1 cellular context compared by ENCODE assay signal in the genomic region with DNA sequence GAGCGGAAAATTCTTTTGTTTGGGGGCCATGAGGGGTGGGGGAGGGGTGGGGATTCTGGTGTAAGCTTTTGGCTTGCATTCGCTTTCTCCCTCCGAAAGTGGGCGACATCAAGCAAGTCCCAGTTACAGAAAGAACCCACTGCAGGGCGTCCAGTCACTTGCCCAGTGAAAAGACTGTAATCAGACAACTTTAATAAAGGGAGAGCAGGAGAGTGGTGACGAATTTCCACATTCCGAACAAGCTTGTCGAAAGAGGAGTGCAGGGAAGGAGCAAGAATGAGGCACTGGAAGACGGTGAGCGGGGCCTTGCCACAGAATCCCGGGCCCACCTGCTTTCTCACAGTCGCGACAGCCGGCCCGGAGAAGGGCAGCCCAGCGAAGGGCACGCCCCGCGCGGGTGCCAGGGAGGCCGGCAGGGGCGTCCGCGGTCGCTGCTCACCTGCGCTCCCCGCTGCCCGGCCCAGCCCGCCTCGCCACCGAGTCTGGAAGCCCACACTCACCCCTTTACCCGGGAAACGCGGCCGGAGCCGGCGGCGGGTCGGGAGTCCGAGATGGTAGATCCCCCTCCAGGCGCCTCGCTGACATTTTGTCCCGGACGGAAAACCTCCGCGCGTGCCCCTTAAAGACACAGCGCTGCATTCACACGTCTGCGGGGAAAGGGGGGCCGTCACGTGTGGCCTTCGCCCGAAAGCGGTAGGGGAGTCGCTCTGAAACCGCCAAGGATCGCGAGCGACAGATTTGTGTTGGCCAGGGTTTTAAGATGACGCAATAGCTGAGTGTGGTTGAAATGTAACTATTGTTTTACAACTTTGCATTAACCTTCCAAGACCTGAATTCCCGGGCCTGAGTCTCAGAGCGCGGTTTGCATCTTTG.
TF ChIP-seq lines count a peak whose summit lies in the region.

A gene with protein sequence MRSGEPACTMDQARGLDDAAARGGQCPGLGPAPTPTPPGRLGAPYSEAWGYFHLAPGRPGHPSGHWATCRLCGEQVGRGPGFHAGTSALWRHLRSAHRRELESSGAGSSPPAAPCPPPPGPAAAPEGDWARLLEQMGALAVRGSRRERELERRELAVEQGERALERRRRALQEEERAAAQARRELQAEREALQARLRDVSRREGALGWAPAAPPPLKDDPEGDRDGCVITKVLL (minus strand): TSS at position 675 of the 873 bp plus-strand sequence. CDS start 9,407 bp downstream, outside the sequence.

TF ChIP-seq in HepG2, 621 proteins besides CTCF, POLR2A, EP300 and RAD21 (continued from another document and continues in another):
- TF ChIP-seq, protein P1, sequence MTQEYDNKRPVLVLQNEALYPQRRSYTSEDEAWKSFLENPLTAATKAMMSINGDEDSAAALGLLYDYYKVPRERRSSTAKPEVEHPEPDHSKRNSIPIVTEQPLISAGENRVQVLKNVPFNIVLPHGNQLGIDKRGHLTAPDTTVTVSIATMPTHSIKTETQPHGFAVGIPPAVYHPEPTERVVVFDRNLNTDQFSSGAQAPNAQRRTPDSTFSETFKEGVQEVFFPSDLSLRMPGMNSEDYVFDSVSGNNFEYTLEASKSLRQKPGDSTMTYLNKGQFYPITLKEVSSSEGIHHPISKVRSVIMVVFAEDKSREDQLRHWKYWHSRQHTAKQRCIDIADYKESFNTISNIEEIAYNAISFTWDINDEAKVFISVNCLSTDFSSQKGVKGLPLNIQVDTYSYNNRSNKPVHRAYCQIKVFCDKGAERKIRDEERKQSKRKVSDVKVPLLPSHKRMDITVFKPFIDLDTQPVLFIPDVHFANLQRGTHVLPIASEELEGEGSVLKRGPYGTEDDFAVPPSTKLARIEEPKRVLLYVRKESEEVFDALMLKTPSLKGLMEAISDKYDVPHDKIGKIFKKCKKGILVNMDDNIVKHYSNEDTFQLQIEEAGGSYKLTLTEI (CRISPR knock-in tag; conservative IDR thresholded peaks at IDR 0.05), result no peak
- TF ChIP-seq, protein P2, sequence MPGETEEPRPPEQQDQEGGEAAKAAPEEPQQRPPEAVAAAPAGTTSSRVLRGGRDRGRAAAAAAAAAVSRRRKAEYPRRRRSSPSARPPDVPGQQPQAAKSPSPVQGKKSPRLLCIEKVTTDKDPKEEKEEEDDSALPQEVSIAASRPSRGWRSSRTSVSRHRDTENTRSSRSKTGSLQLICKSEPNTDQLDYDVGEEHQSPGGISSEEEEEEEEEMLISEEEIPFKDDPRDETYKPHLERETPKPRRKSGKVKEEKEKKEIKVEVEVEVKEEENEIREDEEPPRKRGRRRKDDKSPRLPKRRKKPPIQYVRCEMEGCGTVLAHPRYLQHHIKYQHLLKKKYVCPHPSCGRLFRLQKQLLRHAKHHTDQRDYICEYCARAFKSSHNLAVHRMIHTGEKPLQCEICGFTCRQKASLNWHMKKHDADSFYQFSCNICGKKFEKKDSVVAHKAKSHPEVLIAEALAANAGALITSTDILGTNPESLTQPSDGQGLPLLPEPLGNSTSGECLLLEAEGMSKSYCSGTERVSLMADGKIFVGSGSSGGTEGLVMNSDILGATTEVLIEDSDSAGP (CRISPR knock-in tag; IDR thresholded peaks at IDR 0.05; ENCODE audit: borderline replicate concordance), result peak; percentile 99
- TF ChIP-seq PREB (CRISPR knock-in tag; IDR thresholded peaks at IDR 0.05) (no peak), ELK4 (CRISPR knock-in tag; IDR thresholded peaks at IDR 0.05; ENCODE audit: borderline replicate concordance) (no peak), FOSL2 (CRISPR knock-in tag; IDR thresholded peaks at IDR 0.05) (peak; percentile 40; the same call in 1 of the 2 replicates), CENPX (CRISPR knock-in tag; IDR thresholded peaks at IDR 0.05) (no peak), RBM22 (optimal IDR thresholded peaks at IDR 0.05; ENCODE audit: low read length) (peak; percentile 42), ZNF251 (CRISPR knock-in tag; IDR thresholded peaks at IDR 0.05) (no peak), GATAD1 (CRISPR knock-in tag; IDR thresholded peaks at IDR 0.05) (no peak; the same call in 1 of the 2 replicates), ATRX (CRISPR knock-in tag; IDR thresholded peaks at IDR 0.05; ENCODE audit: borderline replicate concordance) (no peak), TARDBP (CRISPR knock-in tag; IDR thresholded peaks at IDR 0.05) (no peak), ZNF570 (CRISPR knock-in tag; IDR thresholded peaks at IDR 0.05; ENCODE audit: borderline replicate concordance) (no peak), ZNF530 (CRISPR knock-in tag; IDR thresholded peaks at IDR 0.05; ENCODE audit: low read depth) (no peak), ZKSCAN1 (IDR thresholded peaks at IDR 0.05; ENCODE audit: low read length) (no peak), HNRNPLL (IDR thresholded peaks at IDR 0.05; ENCODE audit: low read depth, low read length, poor library complexity, severe bottlenecking) (peak; percentile 40), FOXO1 (CRISPR knock-in tag; IDR thresholded peaks at IDR 0.05) (no peak), MED8 (CRISPR knock-in tag; IDR thresholded peaks at IDR 0.05; ENCODE audit: insufficient replicate concordance) (no peak), JUNB (CRISPR knock-in tag; IDR thresholded peaks at IDR 0.05; ENCODE audit: borderline replicate concordance) (no peak), RBM39 (IDR thresholded peaks at IDR 0.05; ENCODE audit: low read depth, low read length, poor library complexity, severe bottlenecking) (peak; percentile 53), ZHX1 (CRISPR knock-in tag; IDR thresholded peaks at IDR 0.05; ENCODE audit: low read depth) (peak; percentile 39; the same call in 1 of the 2 replicates), MZF1 (CRISPR knock-in tag; IDR thresholded peaks at IDR 0.05; ENCODE audit: borderline replicate concordance) (no peak), ZNF34 (CRISPR knock-in tag; IDR thresholded peaks at IDR 0.05; ENCODE audit: borderline replicate concordance) (no peak), ZNF274 (CRISPR knock-in tag; IDR thresholded peaks at IDR 0.05) (peak; percentile 61; the same call in 1 of the 2 replicates), NFKBIZ (CRISPR knock-in tag; IDR thresholded peaks at IDR 0.05) (no peak), ZFP36 (IDR thresholded peaks at IDR 0.05; ENCODE audit: borderline replicate concordance, low read depth, low read length, partially characterized antibody) (no peak), ZNF761 (CRISPR knock-in tag; conservative IDR thresholded peaks at IDR 0.05) (no peak; the same call in 1 of the 2 replicates), ZNF12 (CRISPR knock-in tag; IDR thresholded peaks at IDR 0.05) (no peak), TERF1 (CRISPR knock-in tag; IDR thresholded peaks at IDR 0.05) (no peak; the same call in 1 of the 2 replicates), SMC3 (IDR thresholded peaks at IDR 0.05; ENCODE audit: low read length) (no peak), ZNF724P (CRISPR knock-in tag; IDR thresholded peaks at IDR 0.05; ENCODE audit: borderline replicate concordance) (peak; percentile 78; the same call in 1 of the 2 replicates), ZNF383 (CRISPR knock-in tag; IDR thresholded peaks at IDR 0.05; ENCODE audit: borderline replicate concordance) (no peak), ZNF17 (CRISPR knock-in tag; IDR thresholded peaks at IDR 0.05) (no peak), ZNF512B (CRISPR knock-in tag; IDR thresholded peaks at IDR 0.05; ENCODE audit: borderline replicate concordance) (peak; percentile 41; the same call in 1 of the 2 replicates), ZNF816 (CRISPR knock-in tag; IDR thresholded peaks at IDR 0.05; ENCODE audit: borderline replicate concordance) (no peak), HNRNPH1 (optimal IDR thresholded peaks at IDR 0.05; ENCODE audit: low read depth, low read length) (no peak), TFAP4 (IDR thresholded peaks at IDR 0.05; ENCODE audit: borderline replicate concordance, low read depth) (no peak), KLF6 (CRISPR knock-in tag; IDR thresholded peaks at IDR 0.05) (no peak), ZNF660 (CRISPR knock-in tag; IDR thresholded peaks at IDR 0.05; ENCODE audit: borderline replicate concordance, low read depth) (no peak)
- TF ChIP-seq, protein P3, sequence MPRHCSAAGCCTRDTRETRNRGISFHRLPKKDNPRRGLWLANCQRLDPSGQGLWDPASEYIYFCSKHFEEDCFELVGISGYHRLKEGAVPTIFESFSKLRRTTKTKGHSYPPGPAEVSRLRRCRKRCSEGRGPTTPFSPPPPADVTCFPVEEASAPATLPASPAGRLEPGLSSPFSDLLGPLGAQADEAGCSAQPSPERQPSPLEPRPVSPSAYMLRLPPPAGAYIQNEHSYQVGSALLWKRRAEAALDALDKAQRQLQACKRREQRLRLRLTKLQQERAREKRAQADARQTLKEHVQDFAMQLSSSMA (CRISPR knock-in tag; IDR thresholded peaks at IDR 0.05), result peak; percentile 46; the same call in 1 of the 2 replicates
- TF ChIP-seq, protein P4, sequence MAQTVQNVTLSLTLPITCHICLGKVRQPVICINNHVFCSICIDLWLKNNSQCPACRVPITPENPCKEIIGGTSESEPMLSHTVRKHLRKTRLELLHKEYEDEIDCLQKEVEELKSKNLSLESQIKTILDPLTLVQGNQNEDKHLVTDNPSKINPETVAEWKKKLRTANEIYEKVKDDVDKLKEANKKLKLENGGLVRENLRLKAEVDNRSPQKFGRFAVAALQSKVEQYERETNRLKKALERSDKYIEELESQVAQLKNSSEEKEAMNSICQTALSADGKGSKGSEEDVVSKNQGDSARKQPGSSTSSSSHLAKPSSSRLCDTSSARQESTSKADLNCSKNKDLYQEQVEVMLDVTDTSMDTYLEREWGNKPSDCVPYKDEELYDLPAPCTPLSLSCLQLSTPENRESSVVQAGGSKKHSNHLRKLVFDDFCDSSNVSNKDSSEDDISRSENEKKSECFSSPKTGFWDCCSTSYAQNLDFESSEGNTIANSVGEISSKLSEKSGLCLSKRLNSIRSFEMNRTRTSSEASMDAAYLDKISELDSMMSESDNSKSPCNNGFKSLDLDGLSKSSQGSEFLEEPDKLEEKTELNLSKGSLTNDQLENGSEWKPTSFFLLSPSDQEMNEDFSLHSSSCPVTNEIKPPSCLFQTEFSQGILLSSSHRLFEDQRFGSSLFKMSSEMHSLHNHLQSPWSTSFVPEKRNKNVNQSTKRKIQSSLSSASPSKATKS (CRISPR knock-in tag; IDR thresholded peaks at IDR 0.05), result no peak
